In the genomic region with DNA sequence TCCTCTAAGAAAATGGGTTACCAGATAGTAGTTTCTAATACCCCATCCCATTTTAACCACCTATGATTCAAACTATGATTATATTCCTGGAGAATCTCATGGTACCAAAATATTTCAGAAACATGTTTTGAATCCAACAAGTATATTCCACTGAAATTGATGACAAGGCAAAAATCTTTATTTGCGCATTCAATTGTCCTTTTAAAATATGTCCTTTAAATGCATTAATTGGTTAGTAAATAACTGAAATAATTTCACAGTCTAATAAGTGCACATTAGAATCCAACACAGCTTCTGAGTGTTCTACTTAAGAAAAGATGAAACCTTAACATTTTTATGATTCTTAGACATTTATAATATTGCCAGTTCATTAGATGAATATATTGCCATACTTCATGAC, we compare ENCODE assay signal across 8 cellular contexts.
"Had no signal": no experiment of that assay in that cellular context is flagged by ENCODE, and none has a peak within 500 bp of the region (broad histone marks: within the 10 kb centered on the region; RNA-seq: fewer than 3 reads in every experiment).

No MANE protein-coding gene starts in this region.

- DNase-seq: GM23248, GOT3, H9, HCEC 1CT, KBM-7 had no signal

- H3K27ac ChIP-seq: GM23248, KMS-11 had no signal

- H3K4me3 ChIP-seq: GM23248 had no signal

- H3K9ac ChIP-seq: GM23248, KMS-11 had no signal

- H2AFZ ChIP-seq: GM23248 had no signal

- H3K4me2 ChIP-seq: KMS-11 had no signal

- FAIRE-seq: H54, HTR-8/SVneo had no signal
